1 cellular context compared by ENCODE assay signal in the genomic region with DNA sequence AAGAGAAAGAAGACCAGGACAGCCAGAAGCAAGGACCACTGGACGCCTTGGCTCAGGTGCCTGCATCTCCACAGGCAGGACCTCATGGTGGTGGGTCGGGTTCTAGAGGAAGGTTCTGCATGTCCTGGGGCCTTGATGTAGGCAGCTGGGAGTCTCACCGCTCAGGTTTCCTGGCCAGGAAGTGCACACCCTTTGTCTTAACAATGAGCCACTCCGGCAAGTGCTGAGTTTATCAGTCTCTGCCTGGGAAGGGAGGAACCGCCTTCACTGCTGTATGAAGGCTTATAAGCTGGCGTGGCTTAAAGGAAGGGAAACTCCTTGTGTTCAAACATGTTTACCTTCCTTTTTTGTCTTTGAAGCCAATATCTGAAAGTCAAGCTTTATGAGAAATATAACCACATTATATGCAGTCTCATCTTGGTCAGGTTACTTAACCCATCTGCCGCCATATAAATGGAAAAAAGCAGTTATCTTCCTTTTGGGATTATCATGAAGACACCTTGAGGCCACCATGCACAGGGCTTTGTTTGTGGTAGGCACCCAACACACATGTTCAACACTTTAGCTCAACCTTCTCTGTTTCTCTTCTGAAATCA.
TF ChIP-seq lines count a peak whose summit lies in the region.

TSS of gene ST6GALNAC1 (minus strand) at position 205 of the 596 bp plus-strand sequence. CDS start at position 86, 119 bp downstream.

TF ChIP-seq in K562, 482 proteins besides CTCF, POLR2A, EP300 and RAD21 (continued from another document and continues in another):
- peak; percentile 59; the same call in 1 of the 2 replicates for TF ChIP-seq TEAD4 (IDR thresholded peaks at IDR 0.05; ENCODE audit: low read length)
- TF ChIP-seq TEAD4 (CRISPR knock-in tag; IDR thresholded peaks at IDR 0.05; ENCODE audit: borderline replicate concordance) = no peak
- TF ChIP-seq NR3C1 (CRISPR knock-in tag; IDR thresholded peaks at IDR 0.05) = no peak
- peak; percentile 53; the same call in 1 of the 2 replicates for TF ChIP-seq SMAD4 (CRISPR knock-in tag; conservative IDR thresholded peaks at IDR 0.05)
- TF ChIP-seq POLR2AphosphoS5 (IDR thresholded peaks at IDR 0.05; ENCODE audit: control insufficient read depth, insufficient read depth, low read depth, low read length) = peak; percentile 79
- TF ChIP-seq, protein P1, sequence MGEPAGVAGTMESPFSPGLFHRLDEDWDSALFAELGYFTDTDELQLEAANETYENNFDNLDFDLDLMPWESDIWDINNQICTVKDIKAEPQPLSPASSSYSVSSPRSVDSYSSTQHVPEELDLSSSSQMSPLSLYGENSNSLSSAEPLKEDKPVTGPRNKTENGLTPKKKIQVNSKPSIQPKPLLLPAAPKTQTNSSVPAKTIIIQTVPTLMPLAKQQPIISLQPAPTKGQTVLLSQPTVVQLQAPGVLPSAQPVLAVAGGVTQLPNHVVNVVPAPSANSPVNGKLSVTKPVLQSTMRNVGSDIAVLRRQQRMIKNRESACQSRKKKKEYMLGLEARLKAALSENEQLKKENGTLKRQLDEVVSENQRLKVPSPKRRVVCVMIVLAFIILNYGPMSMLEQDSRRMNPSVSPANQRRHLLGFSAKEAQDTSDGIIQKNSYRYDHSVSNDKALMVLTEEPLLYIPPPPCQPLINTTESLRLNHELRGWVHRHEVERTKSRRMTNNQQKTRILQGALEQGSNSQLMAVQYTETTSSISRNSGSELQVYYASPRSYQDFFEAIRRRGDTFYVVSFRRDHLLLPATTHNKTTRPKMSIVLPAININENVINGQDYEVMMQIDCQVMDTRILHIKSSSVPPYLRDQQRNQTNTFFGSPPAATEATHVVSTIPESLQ (CRISPR knock-in tag; IDR thresholded peaks at IDR 0.05) = no peak
- TF ChIP-seq ZNF766 (CRISPR knock-in tag; conservative IDR thresholded peaks at IDR 0.05) = peak; percentile 73
- TF ChIP-seq MAFG (tag; conservative IDR thresholded peaks at IDR 0.05) = no peak
- TF ChIP-seq FIP1L1 (IDR thresholded peaks at IDR 0.05; ENCODE audit: low read depth, low read length, poor library complexity, severe bottlenecking) = no peak
- TF ChIP-seq CHAMP1 (IDR thresholded peaks at IDR 0.05) = peak; percentile 15; the same call in 1 of the 2 replicates
- TF ChIP-seq ZNF583 (CRISPR knock-in tag; IDR thresholded peaks at IDR 0.05) = 0 out of 2 replicates have a peak, but pooled peaks have one; percentile 54
- no peak for TF ChIP-seq GABPB2 (CRISPR knock-in tag; conservative IDR thresholded peaks at IDR 0.05)
- peak; percentile 62; the same call in 1 of the 2 replicates for TF ChIP-seq POLR2AphosphoS2 (IDR thresholded peaks at IDR 0.05; ENCODE audit: low read length)
- TF ChIP-seq NFRKB (IDR thresholded peaks at IDR 0.05; ENCODE audit: low read depth) = peak; percentile 49; the same call in 1 of the 2 replicates
- TF ChIP-seq, protein P2, sequence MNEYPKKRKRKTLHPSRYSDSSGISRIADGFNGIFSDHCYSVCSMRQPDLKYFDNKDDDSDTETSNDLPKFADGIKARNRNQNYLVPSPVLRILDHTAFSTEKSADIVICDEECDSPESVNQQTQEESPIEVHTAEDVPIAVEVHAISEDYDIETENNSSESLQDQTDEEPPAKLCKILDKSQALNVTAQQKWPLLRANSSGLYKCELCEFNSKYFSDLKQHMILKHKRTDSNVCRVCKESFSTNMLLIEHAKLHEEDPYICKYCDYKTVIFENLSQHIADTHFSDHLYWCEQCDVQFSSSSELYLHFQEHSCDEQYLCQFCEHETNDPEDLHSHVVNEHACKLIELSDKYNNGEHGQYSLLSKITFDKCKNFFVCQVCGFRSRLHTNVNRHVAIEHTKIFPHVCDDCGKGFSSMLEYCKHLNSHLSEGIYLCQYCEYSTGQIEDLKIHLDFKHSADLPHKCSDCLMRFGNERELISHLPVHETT (CRISPR knock-in tag; conservative IDR thresholded peaks at IDR 0.05 in 1 of 2, IDR thresholded peaks at IDR 0.05 in 1 of 2) = peak in 1 of 2 experiments; percentile 72; a peak in 1 of 4 replicates
- TF ChIP-seq POLR2G (IDR thresholded peaks at IDR 0.05; ENCODE audit: low read depth, low read length) = peak; percentile 69
- TF ChIP-seq, protein P3, sequence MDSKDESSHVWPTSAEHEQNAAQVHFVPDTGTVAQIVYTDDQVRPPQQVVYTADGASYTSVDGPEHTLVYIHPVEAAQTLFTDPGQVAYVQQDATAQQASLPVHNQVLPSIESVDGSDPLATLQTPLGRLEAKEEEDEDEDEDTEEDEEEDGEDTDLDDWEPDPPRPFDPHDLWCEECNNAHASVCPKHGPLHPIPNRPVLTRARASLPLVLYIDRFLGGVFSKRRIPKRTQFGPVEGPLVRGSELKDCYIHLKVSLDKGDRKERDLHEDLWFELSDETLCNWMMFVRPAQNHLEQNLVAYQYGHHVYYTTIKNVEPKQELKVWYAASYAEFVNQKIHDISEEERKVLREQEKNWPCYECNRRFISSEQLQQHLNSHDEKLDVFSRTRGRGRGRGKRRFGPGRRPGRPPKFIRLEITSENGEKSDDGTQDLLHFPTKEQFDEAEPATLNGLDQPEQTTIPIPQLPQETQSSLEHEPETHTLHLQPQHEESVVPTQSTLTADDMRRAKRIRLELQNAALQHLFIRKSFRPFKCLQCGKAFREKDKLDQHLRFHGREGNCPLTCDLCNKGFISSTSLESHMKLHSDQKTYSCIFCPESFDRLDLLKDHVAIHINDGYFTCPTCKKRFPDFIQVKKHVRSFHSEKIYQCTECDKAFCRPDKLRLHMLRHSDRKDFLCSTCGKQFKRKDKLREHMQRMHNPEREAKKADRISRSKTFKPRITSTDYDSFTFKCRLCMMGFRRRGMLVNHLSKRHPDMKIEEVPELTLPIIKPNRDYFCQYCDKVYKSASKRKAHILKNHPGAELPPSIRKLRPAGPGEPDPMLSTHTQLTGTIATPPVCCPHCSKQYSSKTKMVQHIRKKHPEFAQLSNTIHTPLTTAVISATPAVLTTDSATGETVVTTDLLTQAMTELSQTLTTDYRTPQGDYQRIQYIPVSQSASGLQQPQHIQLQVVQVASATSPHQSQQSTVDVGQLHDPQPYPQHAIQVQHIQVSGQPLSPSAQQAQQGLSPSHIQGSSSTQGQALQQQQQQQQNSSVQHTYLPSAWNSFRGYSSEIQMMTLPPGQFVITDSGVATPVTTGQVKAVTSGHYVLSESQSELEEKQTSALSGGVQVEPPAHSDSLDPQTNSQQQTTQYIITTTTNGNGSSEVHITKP (IDR thresholded peaks at IDR 0.05; ENCODE audit: partially characterized antibody) = peak; percentile 92
- TF ChIP-seq IFI16 (CRISPR knock-in tag; IDR thresholded peaks at IDR 0.05) = no peak
- TF ChIP-seq PKNOX1 (IDR thresholded peaks at IDR 0.05) = peak; percentile 73
- TF ChIP-seq PHF8 (IDR thresholded peaks at IDR 0.05; ENCODE audit: borderline replicate concordance, low read length) = peak; percentile 53; the same call in 1 of the 2 replicates
- no peak for TF ChIP-seq SRSF9 (IDR thresholded peaks at IDR 0.05; ENCODE audit: borderline replicate concordance, low read depth, low read length)
- TF ChIP-seq, protein P4, sequence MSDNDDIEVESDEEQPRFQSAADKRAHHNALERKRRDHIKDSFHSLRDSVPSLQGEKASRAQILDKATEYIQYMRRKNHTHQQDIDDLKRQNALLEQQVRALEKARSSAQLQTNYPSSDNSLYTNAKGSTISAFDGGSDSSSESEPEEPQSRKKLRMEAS (CRISPR knock-in tag; IDR thresholded peaks at IDR 0.05) = peak; percentile 58
- TF ChIP-seq POLR2B (IDR thresholded peaks at IDR 0.05; ENCODE audit: low read depth, partially characterized antibody) = peak; percentile 93
- TF ChIP-seq ZNF174 (CRISPR knock-in tag; IDR thresholded peaks at IDR 0.05) = no peak
- TF ChIP-seq FOXA3 (CRISPR knock-in tag; conservative IDR thresholded peaks at IDR 0.05 in 1 of 2, IDR thresholded peaks at IDR 0.05 in 1 of 2) = peak; percentile 37 to 81; a peak in 2 of 4 replicates
- no peak for TF ChIP-seq TARDBP (IDR thresholded peaks at IDR 0.05)
- peak; percentile 51 for TF ChIP-seq CREM (IDR thresholded peaks at IDR 0.05; ENCODE audit: low read depth)
- TF ChIP-seq HDGF (IDR thresholded peaks at IDR 0.05) = no peak
- no peak for TF ChIP-seq EGR1 (conservative IDR thresholded peaks at IDR 0.05)
- TF ChIP-seq ZNF764 (CRISPR knock-in tag; IDR thresholded peaks at IDR 0.05; ENCODE audit: low read depth) = no peak
- TF ChIP-seq NR2C2 (CRISPR knock-in tag; IDR thresholded peaks at IDR 0.05) = 0 out of 2 replicates have a peak, but pooled peaks have one; percentile 19
- TF ChIP-seq NR2C2 (tag; IDR thresholded peaks at IDR 0.05) = no peak
- TF ChIP-seq ETV6 (IDR thresholded peaks at IDR 0.05; ENCODE audit: borderline replicate concordance in 1 of 2, low read depth in 2 of 2, low read length in 1 of 2) = peak in 1 of 2 experiments; percentile 44; a peak in 1 of 4 replicates
- TF ChIP-seq ETV6 (CRISPR knock-in tag; IDR thresholded peaks at IDR 0.05; ENCODE audit: borderline replicate concordance) = no peak
- TF ChIP-seq ZNF707 (CRISPR knock-in tag; conservative IDR thresholded peaks at IDR 0.05) = no peak
- TF ChIP-seq SPI1 (IDR thresholded peaks at IDR 0.05; ENCODE audit: borderline replicate concordance, low read depth, low read length) = peak; percentile 85
- no peak for TF ChIP-seq SMAD2 (IDR thresholded peaks at IDR 0.05; ENCODE audit: low read depth, low read length)
- TF ChIP-seq ZNF232 (CRISPR knock-in tag; IDR thresholded peaks at IDR 0.05) = no peak
- TF ChIP-seq, protein P5, sequence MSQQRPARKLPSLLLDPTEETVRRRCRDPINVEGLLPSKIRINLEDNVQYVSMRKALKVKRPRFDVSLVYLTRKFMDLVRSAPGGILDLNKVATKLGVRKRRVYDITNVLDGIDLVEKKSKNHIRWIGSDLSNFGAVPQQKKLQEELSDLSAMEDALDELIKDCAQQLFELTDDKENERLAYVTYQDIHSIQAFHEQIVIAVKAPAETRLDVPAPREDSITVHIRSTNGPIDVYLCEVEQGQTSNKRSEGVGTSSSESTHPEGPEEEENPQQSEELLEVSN (IDR thresholded peaks at IDR 0.05; ENCODE audit: borderline replicate concordance in 1 of 2, extremely low read depth in 1 of 2, insufficient read depth in 1 of 2, insufficient read length in 1 of 2, low read depth in 1 of 2, low read length in 1 of 2, poor library complexity in 1 of 2, severe bottlenecking in 1 of 2) = peak; percentile 61 to 70
- TF ChIP-seq ZFX (CRISPR knock-in tag; IDR thresholded peaks at IDR 0.05) = peak; percentile 76
- 0 out of 2 replicates have a peak, but pooled peaks have one; percentile 23 for TF ChIP-seq ZNF24 (IDR thresholded peaks at IDR 0.05)
- TF ChIP-seq, protein P6, sequence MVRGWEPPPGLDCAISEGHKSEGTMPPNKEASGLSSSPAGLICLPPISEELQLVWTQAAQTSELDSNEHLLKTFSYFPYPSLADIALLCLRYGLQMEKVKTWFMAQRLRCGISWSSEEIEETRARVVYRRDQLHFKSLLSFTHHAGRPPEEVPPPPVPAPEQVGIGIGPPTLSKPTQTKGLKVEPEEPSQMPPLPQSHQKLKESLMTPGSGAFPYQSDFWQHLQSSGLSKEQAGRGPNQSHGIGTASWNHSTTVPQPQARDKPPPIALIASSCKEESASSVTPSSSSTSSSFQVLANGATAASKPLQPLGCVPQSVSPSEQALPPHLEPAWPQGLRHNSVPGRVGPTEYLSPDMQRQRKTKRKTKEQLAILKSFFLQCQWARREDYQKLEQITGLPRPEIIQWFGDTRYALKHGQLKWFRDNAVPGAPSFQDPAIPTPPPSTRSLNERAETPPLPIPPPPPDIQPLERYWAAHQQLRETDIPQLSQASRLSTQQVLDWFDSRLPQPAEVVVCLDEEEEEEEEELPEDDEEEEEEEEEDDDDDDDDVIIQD (CRISPR knock-in tag; IDR thresholded peaks at IDR 0.05) = no peak
- TF ChIP-seq, protein P7, sequence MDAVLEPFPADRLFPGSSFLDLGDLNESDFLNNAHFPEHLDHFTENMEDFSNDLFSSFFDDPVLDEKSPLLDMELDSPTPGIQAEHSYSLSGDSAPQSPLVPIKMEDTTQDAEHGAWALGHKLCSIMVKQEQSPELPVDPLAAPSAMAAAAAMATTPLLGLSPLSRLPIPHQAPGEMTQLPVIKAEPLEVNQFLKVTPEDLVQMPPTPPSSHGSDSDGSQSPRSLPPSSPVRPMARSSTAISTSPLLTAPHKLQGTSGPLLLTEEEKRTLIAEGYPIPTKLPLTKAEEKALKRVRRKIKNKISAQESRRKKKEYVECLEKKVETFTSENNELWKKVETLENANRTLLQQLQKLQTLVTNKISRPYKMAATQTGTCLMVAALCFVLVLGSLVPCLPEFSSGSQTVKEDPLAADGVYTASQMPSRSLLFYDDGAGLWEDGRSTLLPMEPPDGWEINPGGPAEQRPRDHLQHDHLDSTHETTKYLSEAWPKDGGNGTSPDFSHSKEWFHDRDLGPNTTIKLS (IDR thresholded peaks at IDR 0.05; ENCODE audit: borderline replicate concordance, low read depth) = peak; percentile 97; the same call in 1 of the 2 replicates
- TF ChIP-seq MAZ (CRISPR knock-in tag; conservative IDR thresholded peaks at IDR 0.05 in 1 of 2, IDR thresholded peaks at IDR 0.05 in 1 of 2) = peak in 1 of 2 experiments; percentile 25; a peak in 1 of 4 replicates
- TF ChIP-seq KLF6 (CRISPR knock-in tag; IDR thresholded peaks at IDR 0.05; ENCODE audit: borderline replicate concordance) = 0 out of 2 replicates have a peak, but pooled peaks have one; percentile 11
- no peak for TF ChIP-seq TRIM24 (IDR thresholded peaks at IDR 0.05)
